In the genomic region with DNA sequence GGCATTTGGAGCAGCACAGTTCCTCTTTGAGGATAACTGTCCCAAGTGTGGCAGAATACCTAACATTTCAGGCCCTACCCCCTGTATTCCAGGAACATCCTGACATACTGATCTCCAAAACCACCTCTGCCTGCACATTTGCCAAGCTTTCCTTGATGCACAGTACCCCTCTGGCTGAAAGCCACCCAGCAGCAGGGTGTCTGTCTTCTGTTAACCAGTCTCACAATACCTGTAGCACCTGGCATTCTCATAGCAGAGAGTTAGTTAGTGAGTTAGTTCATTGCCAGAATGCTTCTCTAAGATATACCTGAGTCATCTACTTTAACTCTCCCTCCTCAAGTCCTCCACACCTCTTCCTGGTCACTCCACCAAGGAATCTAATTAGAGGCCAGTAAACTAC, we compare ENCODE assay signal across 1 cellular context.
TF ChIP-seq lines count a peak whose summit lies in the region.

No MANE protein-coding gene starts in this region.

TF ChIP-seq in GM12878, 131 proteins besides CTCF, POLR2A, EP300 and RAD21:
- no peak for TF ChIP-seq SMAD1 (IDR thresholded peaks at IDR 0.05; ENCODE audit: low read depth, partially characterized antibody)
- no peak for TF ChIP-seq TBL1XR1 (IDR thresholded peaks at IDR 0.05; ENCODE audit: low read depth, low read length)
- no peak for TF ChIP-seq STAT3 (IDR thresholded peaks at IDR 0.05; ENCODE audit: low read depth, low read length)
